Comparison of ENCODE assay signal across 1 cellular context in genomic region chr12:46473634-46474201, GRCh38.
TF ChIP-seq lines count a peak whose summit lies in the region.

No MANE protein-coding gene starts in this region.

TF ChIP-seq in HepG2, 621 proteins besides CTCF, POLR2A, EP300 and RAD21 (continued from another document and continues in another):
- TF ChIP-seq ZHX1 (CRISPR knock-in tag; IDR thresholded peaks at IDR 0.05; ENCODE audit: low read depth) (peak; percentile 26; the same call in 1 of the 2 replicates), ZNF335 (CRISPR knock-in tag; IDR thresholded peaks at IDR 0.05) (peak; percentile 17; the same call in 1 of the 2 replicates), ZMYM4 (CRISPR knock-in tag; IDR thresholded peaks at IDR 0.05) (peak; percentile 75), ARNTL (CRISPR knock-in tag; IDR thresholded peaks at IDR 0.05) (peak; percentile 80; the same call in 1 of the 2 replicates), KLF16 (CRISPR knock-in tag; IDR thresholded peaks at IDR 0.05) (peak in 1 of 2 experiments; percentile 74; a peak in 1 of 4 replicates), NFKBIZ (CRISPR knock-in tag; IDR thresholded peaks at IDR 0.05) (0 out of 2 replicates have a peak, but pooled peaks have one; percentile 53), RFX5 (IDR thresholded peaks at IDR 0.05; ENCODE audit: low read depth, low read length) (no peak), TRIM22 (IDR thresholded peaks at IDR 0.05) (no peak), RCOR2 (CRISPR knock-in tag; IDR thresholded peaks at IDR 0.05) (peak; percentile 82; the same call in 1 of the 2 replicates), SPEN (CRISPR knock-in tag; IDR thresholded peaks at IDR 0.05; ENCODE audit: low read depth) (peak; percentile 26; the same call in 1 of the 2 replicates), PITX1 (CRISPR knock-in tag; IDR thresholded peaks at IDR 0.05) (peak; percentile 75), ZFP36L1 (CRISPR knock-in tag; IDR thresholded peaks at IDR 0.05) (peak; percentile 63; the same call in 1 of the 2 replicates), GATA4 (IDR thresholded peaks at IDR 0.05; ENCODE audit: borderline replicate concordance, low read depth) (peak; percentile 89), CENPX (CRISPR knock-in tag; IDR thresholded peaks at IDR 0.05) (no peak), ATF7-NPFF (CRISPR knock-in tag; IDR thresholded peaks at IDR 0.05; ENCODE audit: low read depth) (no peak), ELF3 (CRISPR knock-in tag; IDR thresholded peaks at IDR 0.05) (peak; percentile 94), ZNF331 (CRISPR knock-in tag; IDR thresholded peaks at IDR 0.05) (peak; percentile 65; the same call in 1 of the 2 replicates), PATZ1 (CRISPR knock-in tag; IDR thresholded peaks at IDR 0.05) (peak; percentile 42; the same call in 1 of the 2 replicates), SMYD3 (CRISPR knock-in tag; IDR thresholded peaks at IDR 0.05) (peak; percentile 79; the same call in 1 of the 2 replicates), ZNF230 (CRISPR knock-in tag; IDR thresholded peaks at IDR 0.05) (no peak), POGZ (CRISPR knock-in tag; IDR thresholded peaks at IDR 0.05) (peak; percentile 66), TFAP4 (IDR thresholded peaks at IDR 0.05; ENCODE audit: borderline replicate concordance, low read depth) (peak; percentile 88), ZNF747 (CRISPR knock-in tag; IDR thresholded peaks at IDR 0.05; ENCODE audit: borderline replicate concordance) (peak; percentile 31; the same call in 1 of the 2 replicates), PRMT3 (CRISPR knock-in tag; IDR thresholded peaks at IDR 0.05; ENCODE audit: borderline replicate concordance, low read depth) (no peak), ATF4 (CRISPR knock-in tag; IDR thresholded peaks at IDR 0.05) (peak in 1 of 2 experiments; percentile 84; a peak in 2 of 4 replicates), ISL2 (CRISPR knock-in tag; IDR thresholded peaks at IDR 0.05) (peak; percentile 97), MED1 (CRISPR knock-in tag; IDR thresholded peaks at IDR 0.05) (peak; percentile 100), ZNF878 (CRISPR knock-in tag; IDR thresholded peaks at IDR 0.05) (peak; percentile 59; the same call in 1 of the 2 replicates), MEIS2 (CRISPR knock-in tag; IDR thresholded peaks at IDR 0.05) (peak; percentile 64), PHF21A (CRISPR knock-in tag; IDR thresholded peaks at IDR 0.05) (peak; percentile 89), POLR2G (IDR thresholded peaks at IDR 0.05; ENCODE audit: low read depth, low read length) (peak; percentile 62; the same call in 1 of the 2 replicates), KLF12 (CRISPR knock-in tag; IDR thresholded peaks at IDR 0.05; ENCODE audit: borderline replicate concordance) (no peak), ZNF704 (CRISPR knock-in tag; IDR thresholded peaks at IDR 0.05; ENCODE audit: borderline replicate concordance) (no peak), FOSL2 (CRISPR knock-in tag; IDR thresholded peaks at IDR 0.05) (peak; percentile 98), MIER3 (CRISPR knock-in tag; IDR thresholded peaks at IDR 0.05; ENCODE audit: borderline replicate concordance) (peak; percentile 73; the same call in 1 of the 2 replicates), CREB1 (IDR thresholded peaks at IDR 0.05) (no peak), CREB1 (CRISPR knock-in tag; IDR thresholded peaks at IDR 0.05) (peak; percentile 67), GTF2F1 (IDR thresholded peaks at IDR 0.05; ENCODE audit: low read length) (no peak), ZBTB7B (CRISPR knock-in tag; IDR thresholded peaks at IDR 0.05) (no peak), FOXA3 (CRISPR knock-in tag; IDR thresholded peaks at IDR 0.05) (peak; percentile 94), SIN3A (IDR thresholded peaks at IDR 0.05; ENCODE audit: borderline replicate concordance, low read depth, low read length) (peak; percentile 47; the same call in 1 of the 2 replicates), DRAP1 (CRISPR knock-in tag; IDR thresholded peaks at IDR 0.05) (peak; percentile 82), SKIL (CRISPR knock-in tag; IDR thresholded peaks at IDR 0.05; ENCODE audit: borderline replicate concordance) (0 out of 2 replicates have a peak, but pooled peaks have one; percentile 42), BATF2 (CRISPR knock-in tag; IDR thresholded peaks at IDR 0.05) (no peak), HNF4A (CRISPR knock-in tag; IDR thresholded peaks at IDR 0.05) (peak; percentile 79), ESRRA (CRISPR knock-in tag; IDR thresholded peaks at IDR 0.05; ENCODE audit: low read depth) (peak; percentile 45; the same call in 1 of the 2 replicates), ZNF609 (CRISPR knock-in tag; IDR thresholded peaks at IDR 0.05; ENCODE audit: borderline replicate concordance) (peak; percentile 90), ZSCAN29 (CRISPR knock-in tag; conservative IDR thresholded peaks at IDR 0.05) (peak; percentile 78; the same call in 1 of the 2 replicates), ZNF317 (CRISPR knock-in tag; IDR thresholded peaks at IDR 0.05) (peak; percentile 19; the same call in 1 of the 2 replicates)
